In the genomic region with DNA sequence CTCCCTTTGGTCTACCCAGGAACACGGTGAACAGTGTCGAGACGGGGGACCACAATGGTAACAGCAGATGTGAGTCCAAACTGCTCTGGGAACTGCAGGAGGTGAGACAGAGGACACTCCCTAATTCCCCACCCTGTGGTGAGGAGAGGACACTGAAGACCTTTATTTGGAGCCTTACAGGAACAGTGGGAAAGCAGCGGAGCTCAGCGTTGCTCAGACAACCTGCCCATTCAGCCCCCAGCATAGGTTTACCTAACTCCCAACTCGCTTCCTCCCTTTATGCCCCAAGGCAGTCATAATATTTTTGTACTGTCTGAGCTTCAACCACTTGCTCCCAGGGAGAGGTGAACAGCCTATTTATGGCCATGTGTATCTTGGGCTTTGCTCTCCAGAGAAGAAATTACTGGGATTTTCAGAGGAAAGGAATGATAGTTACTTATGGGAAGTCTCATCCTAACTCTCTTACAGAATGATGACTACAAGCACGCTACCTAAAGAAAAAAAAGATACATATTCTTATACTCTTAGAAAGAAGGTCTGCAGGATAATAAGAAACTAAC, we compare ENCODE assay signal across 15 cellular contexts. TPM values are rescaled to one million over a fixed set of nuclear protein-coding genes. Genes with fewer than 3 reads are reported as not detected.
DNase-seq lines count a peak whose midpoint lies in the region; TF ChIP-seq lines count a peak whose summit lies in the region.
"Had no signal": no experiment of that assay in that cellular context is flagged by ENCODE, and none has a peak within 500 bp of the region (broad histone marks: within the 10 kb centered on the region; RNA-seq: fewer than 3 reads in every experiment).

No MANE protein-coding gene starts in this region.

- peaks cover 50% of the 10 kb centered on the region for H3K4me1 Mint-ChIP-seq in activated CD4-positive, alpha-beta memory T cell treated with anti-CD3 and anti-CD28 coated beads for 36 hours (ENCODE audit: low read depth)
- peaks cover 43% of the 10 kb centered on the region for H3K4me1 Mint-ChIP-seq in activated CD4-positive, alpha-beta memory T cell treated with anti-CD3 and anti-CD28 coated beads, Interleukin-2, amount 10 ng/mL, durations not matched to agents 7 days and 5 days
- peaks cover 70% of the 10 kb centered on the region for H3K4me1 Mint-ChIP-seq in activated T-helper 2 cell treated with anti-CD3 and anti-CD28 coated beads, Interferon-gamma antibody, Interleukin-2, Interleukin-4, amounts not matched to agents 10 μg/mL and 5 μg/mL and 100 μg/mL, durations not matched to agents 14 hours and 24 hours and 36 hours (ENCODE audit: low read depth)
- H3K4me1 Mint-ChIP-seq in neural progenitor cell: peaks cover 3% of the 10 kb centered on the region
- H3K4me1 Mint-ChIP-seq: naive thymus-derived CD8-positive, alpha-beta T cell had no signal

- in situ Hi-C loops in brain microvascular endothelial cell (cut with HindIII; ENCODE audit: low pct_ligation_motif_present, low sequenced_read_pairs): no loop called here

- H3K36me3 ChIP-seq in neural progenitor cell (no peaks in the 10 kb centered on the region), brain microvascular endothelial cell (replicated peaks) (no peaks in the 10 kb centered on the region)
- H3K36me3 ChIP-seq: BLaER1 treated with 17β-estradiol and CSF1 and Interleukin-3, amounts not matched to agents 10 nM and 100 nM had no signal

- H3K9me3 Mint-ChIP-seq in activated CD4-positive, alpha-beta memory T cell treated with anti-CD3 and anti-CD28 coated beads for 36 hours: no peaks in the 10 kb centered on the region
- no peaks in the 10 kb centered on the region for H3K9me3 Mint-ChIP-seq in activated CD4-positive, alpha-beta memory T cell treated with anti-CD3 and anti-CD28 coated beads, Interleukin-2, amount 10 ng/mL, durations not matched to agents 7 days and 5 days
- H3K9me3 Mint-ChIP-seq in activated T-helper 2 cell treated with anti-CD3 and anti-CD28 coated beads, Interferon-gamma antibody, Interleukin-2, Interleukin-4, amounts not matched to agents 10 μg/mL and 5 μg/mL and 100 μg/mL, durations not matched to agents 14 hours and 24 hours and 36 hours: no peaks in the 10 kb centered on the region
- no peaks in the 10 kb centered on the region for H3K9me3 Mint-ChIP-seq in neural progenitor cell
- H3K9me3 Mint-ChIP-seq: effector memory CD8-positive, alpha-beta T cell; naive thymus-derived CD8-positive, alpha-beta T cell; stimulated activated naive B cell treated with anti-CD40 and anti-IgM and Interleukin-4, amounts not matched to agents 10 μg/mL and 1 μg/mL and 100 μg/mL, for 72 hours had no signal

- H3K4me3 ChIP-seq in neural progenitor cell: no peak overlapping the region
- no peak overlapping the region for H3K4me3 ChIP-seq in brain microvascular endothelial cell (ENCODE audit: low read depth, low read length)
- H3K4me3 ChIP-seq: BLaER1 treated with 17β-estradiol and CSF1 and Interleukin-3, amounts not matched to agents 10 nM and 100 nM had no signal

- peaks cover 11% of the 10 kb centered on the region for H3K27me3 Mint-ChIP-seq in activated CD4-positive, alpha-beta memory T cell treated with anti-CD3 and anti-CD28 coated beads for 36 hours
- peaks cover 10% of the 10 kb centered on the region for H3K27me3 Mint-ChIP-seq in activated CD4-positive, alpha-beta memory T cell treated with anti-CD3 and anti-CD28 coated beads, Interleukin-2, amount 10 ng/mL, durations not matched to agents 7 days and 5 days
- H3K27me3 Mint-ChIP-seq in activated T-helper 2 cell treated with anti-CD3 and anti-CD28 coated beads, Interferon-gamma antibody, Interleukin-2, Interleukin-4, amounts not matched to agents 10 μg/mL and 5 μg/mL and 100 μg/mL, durations not matched to agents 14 hours and 24 hours and 36 hours (ENCODE audit: low read depth): no peaks in the 10 kb centered on the region
- peaks cover 2% of the 10 kb centered on the region for H3K27me3 Mint-ChIP-seq in neural progenitor cell (ENCODE audit: insufficient read depth, low read depth)

- no peak for TF ChIP-seq CTCF in neural progenitor cell (IDR thresholded peaks at IDR 0.05)
- no peak for TF ChIP-seq CTCF in brain microvascular endothelial cell (IDR thresholded peaks at IDR 0.05; ENCODE audit: low read depth, low read length, missing control alignments)
- TF ChIP-seq CTCF in GM20000 (IDR thresholded peaks at IDR 0.05; ENCODE audit: extremely low read depth, missing control alignments): no peak

- H3K27me3 ChIP-seq in neural progenitor cell (no peaks in the 10 kb centered on the region), brain microvascular endothelial cell (replicated peaks) (no peaks in the 10 kb centered on the region)
- H3K27me3 ChIP-seq: BLaER1 treated with 17β-estradiol and CSF1 and Interleukin-3, amounts not matched to agents 10 nM and 100 nM had no signal

- peaks cover 7% of the 10 kb centered on the region for H3K4me1 ChIP-seq in neural progenitor cell

- H3K27ac Mint-ChIP-seq in activated CD4-positive, alpha-beta memory T cell treated with anti-CD3 and anti-CD28 coated beads for 36 hours: peak overlapping the region; percentile 80
- H3K27ac Mint-ChIP-seq in activated CD4-positive, alpha-beta memory T cell treated with anti-CD3 and anti-CD28 coated beads, Interleukin-2, amount 10 ng/mL, durations not matched to agents 7 days and 5 days: no peak overlapping the region
- peak overlapping the region; percentile 92 for H3K27ac Mint-ChIP-seq in activated T-helper 2 cell treated with anti-CD3 and anti-CD28 coated beads, Interferon-gamma antibody, Interleukin-2, Interleukin-4, amounts not matched to agents 10 μg/mL and 5 μg/mL and 100 μg/mL, durations not matched to agents 14 hours and 24 hours and 36 hours
- no peak overlapping the region for H3K27ac Mint-ChIP-seq in neural progenitor cell
- H3K27ac Mint-ChIP-seq: effector memory CD8-positive, alpha-beta T cell; naive thymus-derived CD8-positive, alpha-beta T cell; stimulated activated naive B cell treated with anti-CD40 and anti-IgM and Interleukin-4, amounts not matched to agents 10 μg/mL and 1 μg/mL and 100 μg/mL, for 72 hours had no signal

- POLR2A ChIA-PET in activated CD4-positive, alpha-beta memory T cell treated with anti-CD3 and anti-CD28 coated beads for 36 hours (lab: Charles Lee): no interaction called here
- POLR2A ChIA-PET in activated CD4-positive, alpha-beta memory T cell treated with anti-CD3 and anti-CD28 coated beads, Interleukin-2, amount 10 ng/mL, durations not matched to agents 7 days and 5 days (lab: Charles Lee): no interaction called here

- no peak overlapping the region for H3K9ac ChIP-seq in neural progenitor cell
- H3K9ac ChIP-seq: BLaER1 treated with 17β-estradiol and CSF1 and Interleukin-3, amounts not matched to agents 10 nM and 100 nM had no signal

- no peak overlapping the region for H3K4me3 Mint-ChIP-seq in activated CD4-positive, alpha-beta memory T cell treated with anti-CD3 and anti-CD28 coated beads for 36 hours
- no peak overlapping the region for H3K4me3 Mint-ChIP-seq in activated CD4-positive, alpha-beta memory T cell treated with anti-CD3 and anti-CD28 coated beads, Interleukin-2, amount 10 ng/mL, durations not matched to agents 7 days and 5 days
- H3K4me3 Mint-ChIP-seq in activated T-helper 2 cell treated with anti-CD3 and anti-CD28 coated beads, Interferon-gamma antibody, Interleukin-2, Interleukin-4, amounts not matched to agents 10 μg/mL and 5 μg/mL and 100 μg/mL, durations not matched to agents 14 hours and 24 hours and 36 hours (ENCODE audit: low read depth): no peak overlapping the region
- no peak overlapping the region for H3K4me3 Mint-ChIP-seq in neural progenitor cell
- H3K4me3 Mint-ChIP-seq: effector memory CD8-positive, alpha-beta T cell; naive thymus-derived CD8-positive, alpha-beta T cell; stimulated activated naive B cell treated with anti-CD40 and anti-IgM and Interleukin-4, amounts not matched to agents 10 μg/mL and 1 μg/mL and 100 μg/mL, for 72 hours had no signal

- H2AFZ ChIP-seq in neural progenitor cell (replicated peaks): peak overlapping the region; percentile 69

- H3K4me2 ChIP-seq in neural progenitor cell: no peak overlapping the region

- no peaks in the 10 kb centered on the region for H3K9me3 ChIP-seq in neural progenitor cell (ENCODE audit: low read depth)
- H3K9me3 ChIP-seq: BLaER1 treated with 17β-estradiol and CSF1 and Interleukin-3, amounts not matched to agents 10 nM and 100 nM had no signal

- H3K36me3 Mint-ChIP-seq in activated CD4-positive, alpha-beta memory T cell treated with anti-CD3 and anti-CD28 coated beads for 36 hours: no peaks in the 10 kb centered on the region
- H3K36me3 Mint-ChIP-seq in activated CD4-positive, alpha-beta memory T cell treated with anti-CD3 and anti-CD28 coated beads, Interleukin-2, amount 10 ng/mL, durations not matched to agents 7 days and 5 days (ENCODE audit: low read depth): peaks cover 8% of the 10 kb centered on the region
- H3K36me3 Mint-ChIP-seq in activated T-helper 2 cell treated with anti-CD3 and anti-CD28 coated beads, Interferon-gamma antibody, Interleukin-2, Interleukin-4, amounts not matched to agents 10 μg/mL and 5 μg/mL and 100 μg/mL, durations not matched to agents 14 hours and 24 hours and 36 hours (ENCODE audit: low read depth): peaks cover 30% of the 10 kb centered on the region
- no peaks in the 10 kb centered on the region for H3K36me3 Mint-ChIP-seq in neural progenitor cell
- H3K36me3 Mint-ChIP-seq: naive thymus-derived CD8-positive, alpha-beta T cell; stimulated activated naive B cell treated with anti-CD40 and anti-IgM and Interleukin-4, amounts not matched to agents 10 μg/mL and 1 μg/mL and 100 μg/mL, for 72 hours had no signal

- H3K79me2 ChIP-seq in neural progenitor cell (ENCODE audit: low read depth): no peaks in the 10 kb centered on the region

- CTCF ChIA-PET in activated CD4-positive, alpha-beta memory T cell treated with anti-CD3 and anti-CD28 coated beads for 36 hours (lab: Charles Lee): interaction anchor here (0.6 to 2.2 kb wide), 2 partner anchors 11 to 46 kb away, joined by 3 to 5 read pairs; no protein-coding TSS in a partner anchor
- CTCF ChIA-PET in activated CD4-positive, alpha-beta memory T cell treated with anti-CD3 and anti-CD28 coated beads, Interleukin-2, amount 10 ng/mL, durations not matched to agents 7 days and 5 days (lab: Charles Lee): no interaction called here

- H3K27ac ChIP-seq in neural progenitor cell (no peak overlapping the region), brain microvascular endothelial cell (no peak overlapping the region)
- H3K27ac ChIP-seq: BLaER1 treated with 17β-estradiol and CSF1 and Interleukin-3, amounts not matched to agents 10 nM and 100 nM had no signal

- no peak for DNase-seq in activated CD4-positive, alpha-beta memory T cell treated with anti-CD3 and anti-CD28 coated beads for 36 hours
- no peak for DNase-seq in activated CD4-positive, alpha-beta memory T cell treated with anti-CD3 and anti-CD28 coated beads, Interleukin-2, amount 10 ng/mL, durations not matched to agents 7 days and 5 days
- peak; percentile 83 for DNase-seq in M059J (ENCODE audit: low read depth)
- no peak for DNase-seq in activated T-helper 2 cell treated with anti-CD3 and anti-CD28 coated beads, Interferon-gamma antibody, Interleukin-2, Interleukin-4, amounts not matched to agents 10 μg/mL and 5 μg/mL and 100 μg/mL, durations not matched to agents 14 hours and 24 hours and 36 hours (ENCODE audit: low spot score)
- DNase-seq in neural progenitor cell (ENCODE audit: low spot score): peak; percentile 13
- no peak for DNase-seq in brain microvascular endothelial cell
- no peak for DNase-seq in GM20000 (ENCODE audit: low spot score)
- no peak for DNase-seq in HT-29 (ENCODE audit: low spot score)
- DNase-seq: effector memory CD8-positive, alpha-beta T cell; left cardiac atrium; naive thymus-derived CD8-positive, alpha-beta T cell; NCI-H1930; NCI-H446; stimulated activated naive B cell treated with anti-CD40 and anti-IgM and Interleukin-4, amounts not matched to agents 10 μg/mL and 1 μg/mL and 100 μg/mL, for 72 hours had no signal

- no peaks in the 10 kb centered on the region for H4K20me1 ChIP-seq in neural progenitor cell (ENCODE audit: low read depth)
- H4K20me1 ChIP-seq: BLaER1 treated with 17β-estradiol and CSF1 and Interleukin-3, amounts not matched to agents 10 nM and 100 nM had no signal

- H3F3A ChIP-seq in neural progenitor cell (ENCODE audit: low read depth): no peaks in the 10 kb centered on the region

- intact Hi-C loops in activated CD4-positive, alpha-beta memory T cell treated with anti-CD3 and anti-CD28 coated beads for 36 hours (cut with micrococcal nuclease): loop anchor here (1.0 to 5.0 kb wide), 5 partner anchors 11 to 1208 kb away; a partner anchor contains a TSS
- intact Hi-C loops in activated T-helper 2 cell treated with anti-CD3 and anti-CD28 coated beads, Interferon-gamma antibody, Interleukin-2, Interleukin-4, amounts not matched to agents 10 μg/mL and 5 μg/mL and 100 μg/mL, durations not matched to agents 14 hours and 24 hours and 36 hours (cut with micrococcal nuclease): loop anchor here (1.0 to 5.0 kb wide), 6 partner anchors 11 to 1208 kb away; no protein-coding TSS in a partner anchor

RNA-seq across cellular contexts. Expression of a gene that starts 34.0 kb away (rescaled TPM):
- total RNA-seq in activated CD4-positive, alpha-beta memory T cell treated with anti-CD3 and anti-CD28 coated beads for 36 hours: 1 to 10 TPM; 1.9 to 2.6 TPM
- total RNA-seq in activated CD4-positive, alpha-beta memory T cell treated with anti-CD3 and anti-CD28 coated beads, Interleukin-2, amount 10 ng/mL, durations not matched to agents 7 days and 5 days: 1 to 10 TPM; 1.9 to 2.8 TPM
- total RNA-seq in M059J (2014; rRNA removed; shearing (Covaris generic)): 1.0 and 1.5 TPM in 2 replicates
- total RNA-seq in activated T-helper 2 cell treated with anti-CD3 and anti-CD28 coated beads, Interferon-gamma antibody, Interleukin-2, Interleukin-4, amounts not matched to agents 10 μg/mL and 5 μg/mL and 100 μg/mL, durations not matched to agents 14 hours and 24 hours and 36 hours: 8.3 and 8.9 TPM in 2 replicates
- total RNA-seq in neural progenitor cell (ENCODE audit: low replicate concordance): 1.9 and 2.2 TPM in 2 replicates
- total RNA-seq in HT-29 (2014; rRNA removed; shearing (Covaris generic)): not detected in 2 replicates
- total RNA-seq: naive thymus-derived CD8-positive, alpha-beta T cell had no signal

RNA-seq across cellular contexts. Expression of a gene that starts 51.8 kb away (rescaled TPM):
- total RNA-seq in activated CD4-positive, alpha-beta memory T cell treated with anti-CD3 and anti-CD28 coated beads for 36 hours: 10 to 100 TPM; 88.3 to 90.0 TPM
- 100 to 1,000 TPM in 1 of 2 experiments, 10 to 100 TPM in 1; 99.7 to 102 TPM for total RNA-seq in activated CD4-positive, alpha-beta memory T cell treated with anti-CD3 and anti-CD28 coated beads, Interleukin-2, amount 10 ng/mL, durations not matched to agents 7 days and 5 days
- 210 and 283 TPM in 2 replicates for total RNA-seq in M059J (2014; rRNA removed; shearing (Covaris generic))
- total RNA-seq in activated T-helper 2 cell treated with anti-CD3 and anti-CD28 coated beads, Interferon-gamma antibody, Interleukin-2, Interleukin-4, amounts not matched to agents 10 μg/mL and 5 μg/mL and 100 μg/mL, durations not matched to agents 14 hours and 24 hours and 36 hours: 168 and 202 TPM in 2 replicates
- total RNA-seq in neural progenitor cell (ENCODE audit: low replicate concordance): 205 and 292 TPM in 2 replicates
- 74.0 and 76.7 TPM in 2 replicates for total RNA-seq in HT-29 (2014; rRNA removed; shearing (Covaris generic))

Comparison
In these comparisons a context has a peak if more than half of its experiments do, and no peak if none do; other contexts are left out.
1. H3K27ac Mint-ChIP-seq: peak in activated CD4-positive, alpha-beta memory T cell treated with anti-CD3 and anti-CD28 coated beads for 36 hours (single experiment) and activated T-helper 2 cell treated with anti-CD3 and anti-CD28 coated beads, Interferon-gamma antibody, Interleukin-2, Interleukin-4, amounts not matched to agents 10 μg/mL and 5 μg/mL and 100 μg/mL, durations not matched to agents 14 hours and 24 hours and 36 hours (single experiment); none in activated CD4-positive, alpha-beta memory T cell treated with anti-CD3 and anti-CD28 coated beads, Interleukin-2, amount 10 ng/mL, durations not matched to agents 7 days and 5 days (single experiment) and neural progenitor cell (single experiment).
2. DNase-seq: peak in M059J (single experiment) and neural progenitor cell (single experiment); none in activated CD4-positive, alpha-beta memory T cell treated with anti-CD3 and anti-CD28 coated beads for 36 hours (single experiment), activated CD4-positive, alpha-beta memory T cell treated with anti-CD3 and anti-CD28 coated beads, Interleukin-2, amount 10 ng/mL, durations not matched to agents 7 days and 5 days (single experiment), activated T-helper 2 cell treated with anti-CD3 and anti-CD28 coated beads, Interferon-gamma antibody, Interleukin-2, Interleukin-4, amounts not matched to agents 10 μg/mL and 5 μg/mL and 100 μg/mL, durations not matched to agents 14 hours and 24 hours and 36 hours (single experiment), brain microvascular endothelial cell (single experiment), GM20000 (single experiment) and HT-29 (single experiment).